Comparison of ENCODE assay signal across 20 cellular contexts in the genomic region with DNA sequence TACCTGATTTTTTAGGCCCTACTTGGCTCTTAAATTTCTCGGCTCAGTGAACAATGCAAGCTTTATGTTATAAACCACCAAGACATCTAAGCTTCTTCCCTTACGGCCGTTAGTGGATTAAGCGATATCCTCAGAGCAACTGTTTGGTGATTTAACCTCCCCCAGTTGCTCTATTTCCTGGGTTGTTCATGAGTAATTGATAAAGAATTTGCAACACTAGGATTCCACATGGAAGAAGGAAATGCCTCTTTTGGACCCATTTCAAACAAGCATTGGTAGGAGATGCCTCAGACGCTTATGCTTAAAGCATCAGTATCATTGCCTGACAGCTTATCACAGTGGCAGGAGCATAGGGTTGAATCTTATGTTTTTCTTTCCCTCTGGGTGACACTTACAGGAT.
A peak's percentile ranks its signal among the peaks of the same experiment; 100 is the strongest.
DNase-seq lines count a peak whose midpoint lies in the region; ATAC-seq, FAIRE-seq and TF ChIP-seq lines count a peak whose summit lies in the region.
"Had no signal": no experiment of that assay in that cellular context is flagged by ENCODE, and none has a peak within 500 bp of the region (broad histone marks: within the 10 kb centered on the region; RNA-seq: fewer than 3 reads in every experiment).

No MANE protein-coding gene starts in this region.

- no peaks in the 10 kb centered on the region for H3K4me1 Mint-ChIP-seq in HFFc6 (ENCODE audit: low read depth)
- H3K4me1 Mint-ChIP-seq in astrocyte (ENCODE audit: low read depth, unreplicated experiment): peaks cover 7% of the 10 kb centered on the region
- H3K4me1 Mint-ChIP-seq in naive thymus-derived CD4-positive, alpha-beta T cell: no peaks in the 10 kb centered on the region
- H3K4me1 Mint-ChIP-seq: IgD-negative memory B cell, T-cell had no signal

- H3K4me3 ChIP-seq in astrocyte (ENCODE audit: insufficient read depth, low read depth, low read length): no peak overlapping the region
- no peak overlapping the region for H3K4me3 ChIP-seq in naive thymus-derived CD4-positive, alpha-beta T cell (ENCODE audit: low read length)
- H3K4me3 ChIP-seq in mesenchymal stem cell (ENCODE audit: insufficient read depth in 1 of 2, low read depth in 1 of 2, low read length in 2 of 2): no peak overlapping the region
- H3K4me3 ChIP-seq: coronary artery, gastroesophageal sphincter, testis had no signal

- H3K4me2 ChIP-seq in astrocyte (ENCODE audit: low read length) (peak overlapping the region; percentile 40), mesenchymal stem cell (ENCODE audit: low read length, poor library complexity, severe bottlenecking) (no peak overlapping the region)

- H2BK120ac ChIP-seq in mesenchymal stem cell (ENCODE audit: low read depth, low read length): no peak overlapping the region

- peaks cover 42% of the 10 kb centered on the region for H3K9me3 Mint-ChIP-seq in HFFc6
- no peaks in the 10 kb centered on the region for H3K9me3 Mint-ChIP-seq in astrocyte (ENCODE audit: unreplicated experiment)
- peaks cover 0 to 19% (median 7%) of the 10 kb centered on the region in 11 donors for H3K9me3 Mint-ChIP-seq in naive thymus-derived CD4-positive, alpha-beta T cell

- H3K79me1 ChIP-seq in mesenchymal stem cell (replicated peaks; ENCODE audit: low read length, poor library complexity, severe bottlenecking): no peaks in the 10 kb centered on the region

- no peak overlapping the region for H2BK15ac ChIP-seq in mesenchymal stem cell (ENCODE audit: low read depth, poor library complexity, severe bottlenecking)

- CTCF ChIA-PET in naive thymus-derived CD4-positive, alpha-beta T cell (lab: Charles Lee): no interaction called here

- H3K4me1 ChIP-seq in astrocyte (ENCODE audit: insufficient read depth, low read length): peaks cover 3% of the 10 kb centered on the region
- no peaks in the 10 kb centered on the region for H3K4me1 ChIP-seq in naive thymus-derived CD4-positive, alpha-beta T cell (ENCODE audit: control insufficient read depth in 2 of 2, insufficient read depth in 2 of 2, low read length in 2 of 2)
- H3K4me1 ChIP-seq in mesenchymal stem cell (ENCODE audit: control insufficient read depth, insufficient read depth, low read depth, low read length): no peaks in the 10 kb centered on the region
- H3K4me1 ChIP-seq: gastroesophageal sphincter, parathyroid adenoma, testis had no signal

- no peak overlapping the region for H2BK12ac ChIP-seq in mesenchymal stem cell (ENCODE audit: low read length in 2 of 2)

- H3K18ac ChIP-seq in mesenchymal stem cell (ENCODE audit: low read depth in 1 of 2, low read length in 2 of 2): no peak overlapping the region

- ATAC-seq in HG02884 (IDR thresholded peaks at IDR 0.05; ENCODE audit: unreplicated experiment): no peak
- no peak for ATAC-seq in naive thymus-derived CD4-positive, alpha-beta T cell
- ATAC-seq: gastroesophageal sphincter, Right ventricle myocardium inferior, T-cell had no signal

- H3K36me3 Mint-ChIP-seq in HFFc6 (ENCODE audit: low read depth) (no peaks in the 10 kb centered on the region), astrocyte (ENCODE audit: low read depth, unreplicated experiment) (no peaks in the 10 kb centered on the region)
- H3K36me3 Mint-ChIP-seq in naive thymus-derived CD4-positive, alpha-beta T cell: no peaks in the 10 kb centered on the region
- H3K36me3 Mint-ChIP-seq: brain, IgD-negative memory B cell, T-cell had no signal

- H3K27me3 ChIP-seq in astrocyte (ENCODE audit: insufficient read depth, low read length) (no peaks in the 10 kb centered on the region), mesenchymal stem cell (ENCODE audit: control insufficient read depth in 1 of 2, insufficient read depth in 1 of 2, low read length in 2 of 2) (no peaks in the 10 kb centered on the region)
- H3K27me3 ChIP-seq in naive thymus-derived CD4-positive, alpha-beta T cell (ENCODE audit: control insufficient read depth in 2 of 2, insufficient read depth in 2 of 2, low read length in 2 of 2): no peaks in the 10 kb centered on the region
- H3K27me3 ChIP-seq: gastroesophageal sphincter, testis had no signal

- no peak overlapping the region for H3K23ac ChIP-seq in mesenchymal stem cell (ENCODE audit: low read length in 2 of 2)

- H3K79me2 ChIP-seq in astrocyte (ENCODE audit: insufficient read depth, low read length): no peaks in the 10 kb centered on the region
- H3K79me2 ChIP-seq: parathyroid adenoma had no signal

- DNase-seq in HFFc6: peak; percentile 8
- DNase-seq in astrocyte (ENCODE audit: low read depth): peak; percentile 21
- DNase-seq in kidney glomerular epithelial cell (lab: John Stamatoyannopoulos, UW): peak; percentile 95
- DNase-seq in urothelium cell line (ENCODE audit: low spot score): peak; percentile 78
- no peak for DNase-seq in GM19240 (ENCODE audit: insufficient read length, low spot score)
- no peak for DNase-seq in naive thymus-derived CD4-positive, alpha-beta T cell
- DNase-seq in mesenchymal stem cell: no peak
- DNase-seq: activated naive CD4-positive, alpha-beta T cell treated with anti-CD3 and anti-CD28 coated beads for 36 hours; NCI-H1694; stimulated activated CD4-positive, alpha-beta T cell treated with anti-CD3 and anti-CD28 coated beads, Interleukin-12 subunit alpha, Interleukin-12 subunit beta, amount 100 ng/mL, for 4 hours; T-cell; testis had no signal

- H3K27me3 Mint-ChIP-seq in HFFc6 (ENCODE audit: insufficient read depth) (no peaks in the 10 kb centered on the region), astrocyte (ENCODE audit: low read depth, unreplicated experiment) (no peaks in the 10 kb centered on the region)
- no peaks in the 10 kb centered on the region for H3K27me3 Mint-ChIP-seq in naive thymus-derived CD4-positive, alpha-beta T cell
- H3K27me3 Mint-ChIP-seq: brain, IgD-negative memory B cell, T-cell had no signal

- H3K36me3 ChIP-seq in astrocyte (ENCODE audit: insufficient read depth, low read length): no peaks in the 10 kb centered on the region
- no peaks in the 10 kb centered on the region for H3K36me3 ChIP-seq in naive thymus-derived CD4-positive, alpha-beta T cell (ENCODE audit: control insufficient read depth in 2 of 3, insufficient read depth in 3 of 3, low read length in 3 of 3)
- H3K36me3 ChIP-seq in mesenchymal stem cell (ENCODE audit: control insufficient read depth in 1 of 2, insufficient read depth in 2 of 2, low read depth in 1 of 2, low read length in 2 of 2): no peaks in the 10 kb centered on the region
- H3K36me3 ChIP-seq: gastroesophageal sphincter had no signal

- no peak for TF ChIP-seq CTCF in HFFc6 (IDR thresholded peaks at IDR 0.05)
- TF ChIP-seq CTCF in astrocyte (IDR thresholded peaks at IDR 0.05; ENCODE audit: insufficient read depth, low read depth, low read length): no peak

- no peak overlapping the region for H4K91ac ChIP-seq in mesenchymal stem cell (ENCODE audit: low read length)

- POLR2A ChIA-PET in naive thymus-derived CD4-positive, alpha-beta T cell (lab: Charles Lee): no interaction called here

- no peak overlapping the region for H3K4ac ChIP-seq in mesenchymal stem cell (ENCODE audit: low read depth in 1 of 2, low read length in 2 of 2)

- no peak overlapping the region for H2BK5ac ChIP-seq in mesenchymal stem cell (ENCODE audit: low read depth, low read length, poor library complexity, severe bottlenecking)

- 33% methylated on average over 4 of the region's 5 CpGs for WGBS in mesenchymal stem cell

- H3K27ac ChIP-seq in astrocyte (ENCODE audit: low read depth, low read length) (no peak overlapping the region), mesenchymal stem cell (ENCODE audit: low read length, poor library complexity, severe bottlenecking) (no peak overlapping the region)
- H3K27ac ChIP-seq in naive thymus-derived CD4-positive, alpha-beta T cell (ENCODE audit: low read depth, low read length): no peak overlapping the region
- H3K27ac ChIP-seq: C4-2B, coronary artery, gastroesophageal sphincter, parathyroid adenoma, testis had no signal

- intact Hi-C loops in naive thymus-derived CD4-positive, alpha-beta T cell (cut with micrococcal nuclease): no loop called here

- no peak overlapping the region for H4K8ac ChIP-seq in mesenchymal stem cell (ENCODE audit: low read length)

- H3K27ac Mint-ChIP-seq in HFFc6 (no peak overlapping the region), astrocyte (ENCODE audit: unreplicated experiment) (peak overlapping the region; percentile 44)
- no peak overlapping the region for H3K27ac Mint-ChIP-seq in naive thymus-derived CD4-positive, alpha-beta T cell
- H3K27ac Mint-ChIP-seq: activated naive CD4-positive, alpha-beta T cell treated with anti-CD3 and anti-CD28 coated beads for 36 hours; IgD-negative memory B cell; T-cell had no signal

- no peak overlapping the region for H3K9ac ChIP-seq in astrocyte (ENCODE audit: low read length)
- no peak overlapping the region for H3K9ac ChIP-seq in mesenchymal stem cell (ENCODE audit: low read length)
- H3K9ac ChIP-seq: parathyroid adenoma had no signal

- FAIRE-seq in astrocyte (lab: Jason Lieb, UNC) (no peak), urothelium cell line (lab: Jason Lieb, UNC) (no peak)

- no peak overlapping the region for H3K14ac ChIP-seq in mesenchymal stem cell (ENCODE audit: low read length in 2 of 2)

- no peak overlapping the region for H3K4me3 Mint-ChIP-seq in HFFc6
- H3K4me3 Mint-ChIP-seq in astrocyte (ENCODE audit: unreplicated experiment): no peak overlapping the region
- H3K4me3 Mint-ChIP-seq in naive thymus-derived CD4-positive, alpha-beta T cell: no peak overlapping the region
- H3K4me3 Mint-ChIP-seq: activated naive CD4-positive, alpha-beta T cell treated with anti-CD3 and anti-CD28 coated beads for 36 hours; brain; IgD-negative memory B cell; T-cell had no signal

- no peaks in the 10 kb centered on the region for H4K20me1 ChIP-seq in astrocyte (ENCODE audit: insufficient read depth, low read length)

- peaks cover 2% of the 10 kb centered on the region for H3K9me3 ChIP-seq in astrocyte (ENCODE audit: insufficient read depth, low read depth, low read length)
- no peaks in the 10 kb centered on the region for H3K9me3 ChIP-seq in naive thymus-derived CD4-positive, alpha-beta T cell (ENCODE audit: control insufficient read depth in 2 of 3, low read length in 3 of 3)
- no peaks in the 10 kb centered on the region for H3K9me3 ChIP-seq in mesenchymal stem cell (ENCODE audit: control insufficient read depth, low read length)
- H3K9me3 ChIP-seq: gastroesophageal sphincter, testis had no signal

- no peak overlapping the region for H2AK5ac ChIP-seq in mesenchymal stem cell (ENCODE audit: low read length, severe bottlenecking)

- no peak overlapping the region for H2AFZ ChIP-seq in astrocyte (ENCODE audit: low read depth, low read length)
- no peak overlapping the region for H2AFZ ChIP-seq in mesenchymal stem cell (ENCODE audit: low read depth, low read length)
- H2AFZ ChIP-seq: parathyroid adenoma had no signal

Comparison
In these comparisons a context has a peak if more than half of its experiments do, and no peak if none do; other contexts are left out.
1. DNase-seq: peak in HFFc6 (single experiment), astrocyte (single experiment), kidney glomerular epithelial cell (single experiment) and urothelium cell line (single experiment); none in GM19240 (single experiment), naive thymus-derived CD4-positive, alpha-beta T cell (0 of 9) and mesenchymal stem cell (single experiment).